In genomic region chr6:158645064-158646022, GRCh38 we compare ENCODE assay signal across 8 cellular contexts. TPM values are rescaled to one million over a fixed set of nuclear protein-coding genes. Genes with fewer than 3 reads are reported as not detected.
DNase-seq lines count a peak whose midpoint lies in the region; ATAC-seq and TF ChIP-seq lines count a peak whose summit lies in the region.

No MANE protein-coding gene starts in this region.

- DNase-seq in NCI-H2107 (lab: John Stamatoyannopoulos, UW) = peak; percentile 72
- DNase-seq in NCI-H2107 treated with DMSO at 0.1 percent for 48 hours (lab: John Stamatoyannopoulos, UW; ENCODE audit: unreplicated experiment) = no peak
- peak; percentile 21 for DNase-seq in T-helper 22 cell (ENCODE audit: low read depth)
- DNase-seq in fibroblast of mammary gland (ENCODE audit: low read depth) = no peak
- peak; percentile 18 for DNase-seq in sciatic nerve (ENCODE audit: low spot score)
- DNase-seq in NCI-H2029 (lab: John Stamatoyannopoulos, UW) = no peak
- no peak for DNase-seq in NK-92 (lab: John Stamatoyannopoulos, UW; ENCODE audit: unreplicated experiment)

- TF ChIP-seq CTCF in fibroblast of mammary gland (conservative IDR thresholded peaks at IDR 0.05; ENCODE audit: control insufficient read depth, insufficient read depth, low read depth, low read length) = no peak

- peak overlapping the region; percentile 87 for H3K4me3 ChIP-seq in fibroblast of mammary gland (ENCODE audit: control insufficient read depth, low read depth, low read length)

- ATAC-seq in sciatic nerve = no peak
- ATAC-seq in GM21526 (IDR thresholded peaks at IDR 0.05; ENCODE audit: low FRiP score, unreplicated experiment) = no peak

- intact Hi-C loops in sciatic nerve (cut with DNase I) = no loop called here

RNA-seq across cellular contexts. Expression of gene DYNLT1, which starts 0.8 kb away (rescaled TPM):
- total RNA-seq in sciatic nerve = 58.6 TPM

RNA-seq across cellular contexts. Expression of gene SYTL3, which starts 4.5 kb away (rescaled TPM):
- total RNA-seq in sciatic nerve = 2.5 TPM

Comparison
In these comparisons a context has a peak if more than half of its experiments do, and no peak if none do; other contexts are left out.
1. DNase-seq: peak in NCI-H2107 (single experiment), T-helper 22 cell (single experiment) and sciatic nerve (single experiment); none in NCI-H2107 treated with DMSO at 0.1 percent for 48 hours (single experiment), fibroblast of mammary gland (single experiment), NCI-H2029 (single experiment) and NK-92 (single experiment).